17 cellular contexts compared by ENCODE assay signal in genomic region chrX:129462707-129463106, GRCh38.
DNase-seq lines count a peak whose midpoint lies in the region; ATAC-seq and TF ChIP-seq lines count a peak whose summit lies in the region.
"Had no signal": no experiment of that assay in that cellular context is flagged by ENCODE, and none has a peak within 500 bp of the region (broad histone marks: within the 10 kb centered on the region; RNA-seq: fewer than 3 reads in every experiment).

No MANE protein-coding gene starts in this region.

- H3K36me3 Mint-ChIP-seq in mesothelial cell of epicardium, result peaks cover 19% of the 10 kb centered on the region
- H3K36me3 Mint-ChIP-seq in CD4-positive, alpha-beta T cell (ENCODE audit: low read depth), result no peaks in the 10 kb centered on the region
- H3K36me3 Mint-ChIP-seq: CD14-positive monocyte, naive B cell had no signal

- no peak for TF ChIP-seq POLR2A in adrenal gland (IDR thresholded peaks at IDR 0.05)

- peak; percentile 50 for TF ChIP-seq CTCF in C4-2B (conservative IDR thresholded peaks at IDR 0.05)
- TF ChIP-seq CTCF in adrenal gland (IDR thresholded peaks at IDR 0.05), result peak; percentile 4 to 46 (median 24)
- peak; percentile 32 for TF ChIP-seq CTCF in mesothelial cell of epicardium (IDR thresholded peaks at IDR 0.05; ENCODE audit: unreplicated experiment)
- no peak for TF ChIP-seq CTCF in CD4-positive, alpha-beta T cell (IDR thresholded peaks at IDR 0.05)

- no peaks in the 10 kb centered on the region for H3K9me3 Mint-ChIP-seq in mesothelial cell of epicardium
- H3K9me3 Mint-ChIP-seq in CD4-positive, alpha-beta T cell, result no peaks in the 10 kb centered on the region
- H3K9me3 Mint-ChIP-seq: CD14-positive monocyte, naive B cell had no signal

- H3K27me3 ChIP-seq in adrenal gland, result no peaks in the 10 kb centered on the region
- H3K27me3 ChIP-seq in aorta (ENCODE audit: control insufficient read depth in 1 of 2, insufficient read depth in 2 of 2, low read length in 1 of 2), result no peaks in the 10 kb centered on the region
- H3K27me3 ChIP-seq in CD4-positive, alpha-beta T cell (ENCODE audit: control insufficient read depth, insufficient read depth, low read length), result no peaks in the 10 kb centered on the region
- H3K27me3 ChIP-seq: right lobe of liver had no signal

- no peak for ATAC-seq in aorta (ENCODE audit: low FRiP score)
- no peak for ATAC-seq in CD4-positive, alpha-beta T cell (ENCODE audit: poor library complexity)
- ATAC-seq: left cardiac atrium, right lobe of liver had no signal

- H3K4me1 ChIP-seq in adrenal gland (replicated peaks in 1 of 2) (no peaks in the 10 kb centered on the region), aorta (ENCODE audit: control insufficient read depth in 1 of 2, insufficient read depth in 2 of 2, low read length in 2 of 2) (no peaks in the 10 kb centered on the region)
- H3K4me1 ChIP-seq: right lobe of liver had no signal

- DNase-seq in KBM-7 (peak; percentile 9), adrenal gland (no peak), mesothelial cell of epicardium (ENCODE audit: low spot score in 2 of 2, unreplicated experiment in 2 of 2) (no peak), aorta (no peak), HuH-7 (ENCODE audit: low spot score) (no peak)
- DNase-seq in activated naive CD4-positive, alpha-beta T cell treated with Interleukin-2 at 50 U/mL for 16 hours, result no peak
- DNase-seq in CD4-positive, alpha-beta T cell, result no peak
- DNase-seq: effector memory CD4-positive, alpha-beta T cell; head of caudate nucleus; left cardiac atrium; naive B cell; NCI-H187; NCI-H82; right lobe of liver; stimulated activated naive CD4-positive, alpha-beta T cell treated with Interleukin-2 at 50 U/mL for 16 hours had no signal

- H3K4me1 Mint-ChIP-seq in mesothelial cell of epicardium, result no peaks in the 10 kb centered on the region
- no peaks in the 10 kb centered on the region for H3K4me1 Mint-ChIP-seq in CD4-positive, alpha-beta T cell (ENCODE audit: low read depth)
- H3K4me1 Mint-ChIP-seq: CD14-positive monocyte, naive B cell had no signal

- in situ Hi-C loops in KBM-7 (cut with MboI; ENCODE audit: low pct_unique_long_range_greater_than_20kb, low sequenced_read_pairs), result no loop called here

- intact Hi-C loops in adrenal gland (cut with DNase I), result no loop called here
- intact Hi-C loops in aorta (cut with DNase I), result no loop called here
- intact Hi-C loops in CD4-positive, alpha-beta T cell (cut with DNase I, micrococcal nuclease), result no loop called here

- CTCF ChIA-PET in CD4-positive, alpha-beta T cell (lab: Charles Lee), result no interaction called here

- POLR2A ChIA-PET in CD4-positive, alpha-beta T cell (lab: Charles Lee), result no interaction called here

- H3K4me3 ChIP-seq in adrenal gland, result no peak overlapping the region
- H3K4me3 ChIP-seq in aorta (ENCODE audit: low read length in 2 of 2), result no peak overlapping the region
- H3K4me3 ChIP-seq: right lobe of liver had no signal

- H3K9me3 ChIP-seq in adrenal gland (replicated peaks in 1 of 3) (no peaks in the 10 kb centered on the region), aorta (ENCODE audit: control insufficient read depth, low read length) (no peaks in the 10 kb centered on the region)
- no peaks in the 10 kb centered on the region for H3K9me3 ChIP-seq in CD4-positive, alpha-beta T cell (ENCODE audit: control insufficient read depth, low read length)
- H3K9me3 ChIP-seq: right lobe of liver had no signal

- no peaks in the 10 kb centered on the region for H3K27me3 Mint-ChIP-seq in mesothelial cell of epicardium (ENCODE audit: low read depth)
- H3K27me3 Mint-ChIP-seq in CD4-positive, alpha-beta T cell, result no peaks in the 10 kb centered on the region

- no peak overlapping the region for H3K27ac ChIP-seq in C4-2B
- H3K27ac ChIP-seq in adrenal gland, result no peak overlapping the region
- H3K27ac ChIP-seq in aorta (ENCODE audit: low read depth in 1 of 2, low read length in 2 of 2), result no peak overlapping the region
- H3K27ac ChIP-seq in CD4-positive, alpha-beta T cell (ENCODE audit: low read depth, low read length), result no peak overlapping the region
- H3K27ac ChIP-seq: right lobe of liver had no signal

- H3K4me3 Mint-ChIP-seq in mesothelial cell of epicardium, result no peak overlapping the region
- H3K4me3 Mint-ChIP-seq in CD4-positive, alpha-beta T cell, result no peak overlapping the region
- H3K4me3 Mint-ChIP-seq: CD14-positive monocyte, naive B cell had no signal

- H3K36me3 ChIP-seq in adrenal gland (replicated peaks in 1 of 2) (peaks cover 0 to 16% of the 10 kb centered on the region in 2 donors), aorta (ENCODE audit: control insufficient read depth in 1 of 2, insufficient read depth in 2 of 2, low read length in 1 of 2) (no peaks in the 10 kb centered on the region)

- WGBS in adrenal gland, 4 donors, result 25 to 42% (median 33%) methylated on average over 3 of the region's 3 CpGs
- 23 to 26% methylated on average over 3 of the region's 3 CpGs for WGBS in aorta, 2 donors

- H3K27ac Mint-ChIP-seq in mesothelial cell of epicardium, result no peak overlapping the region
- H3K27ac Mint-ChIP-seq in CD4-positive, alpha-beta T cell, result no peak overlapping the region
- H3K27ac Mint-ChIP-seq: CD14-positive monocyte, naive B cell had no signal
